In the genomic region with DNA sequence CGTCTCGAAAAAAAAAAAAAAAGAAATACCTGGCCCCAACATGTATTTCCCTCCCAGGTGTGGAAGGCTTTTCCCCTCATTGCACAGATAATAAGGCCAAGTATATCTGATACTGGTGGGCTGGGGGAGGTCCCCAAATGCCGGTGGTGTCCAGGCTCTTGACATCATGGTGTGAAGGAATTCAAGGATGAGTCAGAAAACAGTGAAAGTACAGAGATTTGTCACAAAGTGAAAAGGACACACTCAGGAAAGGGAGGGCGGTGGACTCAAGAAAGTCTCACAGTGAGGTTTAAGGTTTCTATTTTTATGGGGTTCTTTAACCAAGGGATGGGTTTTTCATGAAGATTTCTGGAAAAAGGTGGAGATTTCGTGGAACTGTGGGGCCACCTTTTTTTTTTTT, we compare ENCODE assay signal across 15 cellular contexts. TPM values are rescaled to one million over a fixed set of nuclear protein-coding genes. Genes with fewer than 3 reads are reported as not detected.
DNase-seq lines count a peak whose midpoint lies in the region; ATAC-seq, FAIRE-seq and TF ChIP-seq lines count a peak whose summit lies in the region.
"Had no signal": no experiment of that assay in that cellular context is flagged by ENCODE, and none has a peak within 500 bp of the region (broad histone marks: within the 10 kb centered on the region; RNA-seq: fewer than 3 reads in every experiment).

No MANE protein-coding gene starts in this region.

- H3K9me3 Mint-ChIP-seq in WTC11: no peaks in the 10 kb centered on the region
- no peaks in the 10 kb centered on the region for H3K9me3 Mint-ChIP-seq in T-cell
- H3K9me3 Mint-ChIP-seq: neural progenitor cell had no signal

- no peak for TF ChIP-seq CTCF in WTC11 (IDR thresholded peaks at IDR 0.05)

- ATAC-seq in GM18870 (IDR thresholded peaks at IDR 0.05; ENCODE audit: unreplicated experiment): peak; percentile 75
- peak; percentile 71 for ATAC-seq in HG02678 (IDR thresholded peaks at IDR 0.05; ENCODE audit: unreplicated experiment)
- ATAC-seq in WTC11: no peak
- ATAC-seq in T-cell (replicated peaks in 1 of 4): no peak
- ATAC-seq in GM19324 (IDR thresholded peaks at IDR 0.05; ENCODE audit: low FRiP score, unreplicated experiment): no peak
- no peak for ATAC-seq in HG03108 (IDR thresholded peaks at IDR 0.05; ENCODE audit: unreplicated experiment)
- ATAC-seq: HepG2, left lung had no signal

- H3K27ac Mint-ChIP-seq in WTC11 (peak overlapping the region; percentile 83), T-cell (peak overlapping the region in 1 of 2 donors; percentile 31)
- H3K27ac Mint-ChIP-seq: neural progenitor cell had no signal

- FAIRE-seq in urothelium cell line (lab: Jason Lieb, UNC): no peak
- FAIRE-seq: HepG2 had no signal

- H3K36me3 Mint-ChIP-seq in WTC11: no peaks in the 10 kb centered on the region
- H3K36me3 Mint-ChIP-seq in T-cell: peaks cover 2% of the 10 kb centered on the region
- H3K36me3 Mint-ChIP-seq: neural progenitor cell had no signal

- POLR2A ChIA-PET in WTC11 (lab: Charles Lee) (interaction anchor here (0.7 kb wide), 1 partner anchor 1802 kb away, joined by 3 read pairs; no protein-coding TSS in a partner anchor), T-cell (lab: Charles Lee) (no interaction called here)

- CTCF ChIA-PET in WTC11 (lab: Charles Lee) (no interaction called here), T-cell (lab: Charles Lee) (no interaction called here)

- H3K4me3 Mint-ChIP-seq in WTC11 (no peak overlapping the region), T-cell (no peak overlapping the region)
- H3K4me3 Mint-ChIP-seq: neural progenitor cell had no signal

- no peaks in the 10 kb centered on the region for H3K27me3 Mint-ChIP-seq in WTC11 (ENCODE audit: low read depth)
- peaks cover 0 to 11% of the 10 kb centered on the region in 2 donors for H3K27me3 Mint-ChIP-seq in T-cell

- DNase-seq in ELR (ENCODE audit: low read depth) (peak; percentile 13), WTC11 (ENCODE audit: low spot score) (no peak), urothelium cell line (ENCODE audit: low spot score) (no peak), T-cell (no peak)
- DNase-seq: BE2C, head of caudate nucleus, left lung, NCI-H1436 treated with DMSO at 0.1 percent for 48 hours, SHP77 had no signal

- H3K4me1 Mint-ChIP-seq in WTC11: peaks cover 59% of the 10 kb centered on the region
- H3K4me1 Mint-ChIP-seq in T-cell: no peaks in the 10 kb centered on the region

TF ChIP-seq in WTC11, 78 proteins besides CTCF, POLR2A, EP300 and RAD21:
- TF ChIP-seq ZNF423 (CRISPR knock-in tag; IDR thresholded peaks at IDR 0.05) (no peak), MYBL2 (CRISPR knock-in tag; IDR thresholded peaks at IDR 0.05) (no peak), TEAD1 (CRISPR knock-in tag; IDR thresholded peaks at IDR 0.05) (no peak), ZSCAN18 (CRISPR knock-in tag; IDR thresholded peaks at IDR 0.05) (no peak), SP1 (CRISPR knock-in tag; conservative IDR thresholded peaks at IDR 0.05) (no peak), GRHL2 (CRISPR knock-in tag; IDR thresholded peaks at IDR 0.05; ENCODE audit: insufficient replicate concordance, severe bottlenecking) (no peak), SMAD4 (CRISPR knock-in tag; IDR thresholded peaks at IDR 0.05) (no peak)
- TF ChIP-seq, protein P1, sequence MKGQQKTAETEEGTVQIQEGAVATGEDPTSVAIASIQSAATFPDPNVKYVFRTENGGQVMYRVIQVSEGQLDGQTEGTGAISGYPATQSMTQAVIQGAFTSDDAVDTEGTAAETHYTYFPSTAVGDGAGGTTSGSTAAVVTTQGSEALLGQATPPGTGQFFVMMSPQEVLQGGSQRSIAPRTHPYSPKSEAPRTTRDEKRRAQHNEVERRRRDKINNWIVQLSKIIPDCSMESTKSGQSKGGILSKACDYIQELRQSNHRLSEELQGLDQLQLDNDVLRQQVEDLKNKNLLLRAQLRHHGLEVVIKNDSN (CRISPR knock-in tag; IDR thresholded peaks at IDR 0.05): no peak
- TF ChIP-seq, protein P2, sequence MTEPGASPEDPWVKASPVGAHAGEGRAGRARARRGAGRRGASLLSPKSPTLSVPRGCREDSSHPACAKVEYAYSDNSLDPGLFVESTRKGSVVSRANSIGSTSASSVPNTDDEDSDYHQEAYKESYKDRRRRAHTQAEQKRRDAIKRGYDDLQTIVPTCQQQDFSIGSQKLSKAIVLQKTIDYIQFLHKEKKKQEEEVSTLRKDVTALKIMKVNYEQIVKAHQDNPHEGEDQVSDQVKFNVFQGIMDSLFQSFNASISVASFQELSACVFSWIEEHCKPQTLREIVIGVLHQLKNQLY (CRISPR knock-in tag; IDR thresholded peaks at IDR 0.05): no peak
- TF ChIP-seq, protein P3, sequence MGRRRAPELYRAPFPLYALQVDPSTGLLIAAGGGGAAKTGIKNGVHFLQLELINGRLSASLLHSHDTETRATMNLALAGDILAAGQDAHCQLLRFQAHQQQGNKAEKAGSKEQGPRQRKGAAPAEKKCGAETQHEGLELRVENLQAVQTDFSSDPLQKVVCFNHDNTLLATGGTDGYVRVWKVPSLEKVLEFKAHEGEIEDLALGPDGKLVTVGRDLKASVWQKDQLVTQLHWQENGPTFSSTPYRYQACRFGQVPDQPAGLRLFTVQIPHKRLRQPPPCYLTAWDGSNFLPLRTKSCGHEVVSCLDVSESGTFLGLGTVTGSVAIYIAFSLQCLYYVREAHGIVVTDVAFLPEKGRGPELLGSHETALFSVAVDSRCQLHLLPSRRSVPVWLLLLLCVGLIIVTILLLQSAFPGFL (CRISPR knock-in tag; IDR thresholded peaks at IDR 0.05; ENCODE audit: borderline replicate concordance): no peak

RNA-seq across cellular contexts. Expression of gene FZD5, which starts 37.8 kb away (rescaled TPM):
- total RNA-seq in WTC11 (2021): 52.8 to 103 TPM (median 53.7 TPM) in 3 replicates
- total RNA-seq in T-cell: under 1 TPM; 0.20 to 0.66 (median 0.44) TPM

Comparison
In these comparisons a context has a peak if more than half of its experiments do, and no peak if none do; other contexts are left out.
1. ATAC-seq: peak in GM18870 (single experiment) and HG02678 (single experiment); none in WTC11 (single experiment), T-cell (0 of 4), GM19324 (single experiment) and HG03108 (single experiment).
2. RNA of gene FZD5, which starts 37.8 kb away (total RNA-seq): 52.8 to 103 TPM in WTC11; 0.20 to 0.66 TPM in T-cell; every median in the first group is over 10 times any median in the second.